ENCODE assay signal across 1 cellular context in genomic region chr15:44711089-44711355, GRCh38.
TF ChIP-seq lines count a peak whose summit lies in the region.

PATL2 (minus strand) TSS chr15:44711323; CDS start chr15:44676490, 34,833 bp downstream.

TF ChIP-seq in HepG2, 621 proteins besides CTCF, POLR2A, EP300 and RAD21 (continued from another document and continues in another):
- no peak for TF ChIP-seq BATF2 (CRISPR knock-in tag; IDR thresholded peaks at IDR 0.05)
- TF ChIP-seq PATZ1 (CRISPR knock-in tag; IDR thresholded peaks at IDR 0.05) = no peak
- no peak for TF ChIP-seq CHD4 (IDR thresholded peaks at IDR 0.05; ENCODE audit: borderline replicate concordance, low read length)
- peak; percentile 64; the same call in 1 of the 2 replicates for TF ChIP-seq ELF4 (CRISPR knock-in tag; IDR thresholded peaks at IDR 0.05; ENCODE audit: borderline replicate concordance)
- TF ChIP-seq KLF13 (CRISPR knock-in tag; IDR thresholded peaks at IDR 0.05) = no peak
- no peak for TF ChIP-seq ARID3A (IDR thresholded peaks at IDR 0.05; ENCODE audit: low read depth, low read length)
- TF ChIP-seq TFDP2 (CRISPR knock-in tag; IDR thresholded peaks at IDR 0.05) = no peak
- TF ChIP-seq PPARG (CRISPR knock-in tag; conservative IDR thresholded peaks at IDR 0.05) = no peak
- TF ChIP-seq ZMYM4 (CRISPR knock-in tag; IDR thresholded peaks at IDR 0.05) = no peak
- no peak; the same call in 1 of the 2 replicates for TF ChIP-seq IKZF5 (CRISPR knock-in tag; IDR thresholded peaks at IDR 0.05)
- no peak for TF ChIP-seq ZUFSP (CRISPR knock-in tag; IDR thresholded peaks at IDR 0.05; ENCODE audit: borderline replicate concordance)
- TF ChIP-seq ZNF564 (CRISPR knock-in tag; IDR thresholded peaks at IDR 0.05) = no peak
- no peak for TF ChIP-seq PAWR (CRISPR knock-in tag; IDR thresholded peaks at IDR 0.05; ENCODE audit: borderline replicate concordance)
- TF ChIP-seq E2F2 (CRISPR knock-in tag; IDR thresholded peaks at IDR 0.05; ENCODE audit: borderline replicate concordance) = no peak
- no peak for TF ChIP-seq TEAD3 (CRISPR knock-in tag; optimal IDR thresholded peaks at IDR 0.05; ENCODE audit: borderline replicate concordance)
- TF ChIP-seq ASH2L (IDR thresholded peaks at IDR 0.05; ENCODE audit: insufficient read length, low read depth, low read length) = peak; percentile 72
- no peak for TF ChIP-seq ZNF639 (CRISPR knock-in tag; conservative IDR thresholded peaks at IDR 0.05)
- no peak for TF ChIP-seq ZZZ3 (CRISPR knock-in tag; IDR thresholded peaks at IDR 0.05; ENCODE audit: borderline replicate concordance)
- TF ChIP-seq MAZ (IDR thresholded peaks at IDR 0.05; ENCODE audit: borderline replicate concordance, low read depth, low read length) = no peak
- TF ChIP-seq MAZ (CRISPR knock-in tag; IDR thresholded peaks at IDR 0.05; ENCODE audit: low read depth) = no peak
- no peak for TF ChIP-seq GABPA (IDR thresholded peaks at IDR 0.05; ENCODE audit: low read depth, low read length)
- 0 out of 2 replicates have a peak, but pooled peaks have one; percentile 30 for TF ChIP-seq GABPA (CRISPR knock-in tag; IDR thresholded peaks at IDR 0.05; ENCODE audit: low read depth)
- TF ChIP-seq REPIN1 (CRISPR knock-in tag; IDR thresholded peaks at IDR 0.05; ENCODE audit: borderline replicate concordance, low read depth) = no peak
- TF ChIP-seq MATR3 (CRISPR knock-in tag; IDR thresholded peaks at IDR 0.05) = no peak
- no peak for TF ChIP-seq RXRA (CRISPR knock-in tag; IDR thresholded peaks at IDR 0.05)
- no peak for TF ChIP-seq THAP11 (CRISPR knock-in tag; IDR thresholded peaks at IDR 0.05)
- TF ChIP-seq ZBTB49 (CRISPR knock-in tag; IDR thresholded peaks at IDR 0.05; ENCODE audit: borderline replicate concordance) = no peak
- no peak for TF ChIP-seq ZNF350 (CRISPR knock-in tag; IDR thresholded peaks at IDR 0.05; ENCODE audit: borderline replicate concordance, low read depth)
- TF ChIP-seq ZNF547 (CRISPR knock-in tag; IDR thresholded peaks at IDR 0.05) = no peak
- TF ChIP-seq ZNF512B (CRISPR knock-in tag; IDR thresholded peaks at IDR 0.05; ENCODE audit: borderline replicate concordance) = no peak; the same call in 1 of the 2 replicates
- no peak for TF ChIP-seq IRF1 (CRISPR knock-in tag; IDR thresholded peaks at IDR 0.05; ENCODE audit: low read depth)
- TF ChIP-seq ZBTB25 (CRISPR knock-in tag; IDR thresholded peaks at IDR 0.05) = no peak
- no peak for TF ChIP-seq HMG20A (CRISPR knock-in tag; IDR thresholded peaks at IDR 0.05; ENCODE audit: borderline replicate concordance)
- 0 out of 2 replicates have a peak, but pooled peaks have one; percentile 9 for TF ChIP-seq BRCA1 (CRISPR knock-in tag; IDR thresholded peaks at IDR 0.05)
- TF ChIP-seq FOXJ3 (CRISPR knock-in tag; IDR thresholded peaks at IDR 0.05; ENCODE audit: borderline replicate concordance) = no peak
- TF ChIP-seq ZNF207 (IDR thresholded peaks at IDR 0.05; ENCODE audit: borderline replicate concordance) = no peak
